ENCODE assay signal across 15 cellular contexts in the genomic region with DNA sequence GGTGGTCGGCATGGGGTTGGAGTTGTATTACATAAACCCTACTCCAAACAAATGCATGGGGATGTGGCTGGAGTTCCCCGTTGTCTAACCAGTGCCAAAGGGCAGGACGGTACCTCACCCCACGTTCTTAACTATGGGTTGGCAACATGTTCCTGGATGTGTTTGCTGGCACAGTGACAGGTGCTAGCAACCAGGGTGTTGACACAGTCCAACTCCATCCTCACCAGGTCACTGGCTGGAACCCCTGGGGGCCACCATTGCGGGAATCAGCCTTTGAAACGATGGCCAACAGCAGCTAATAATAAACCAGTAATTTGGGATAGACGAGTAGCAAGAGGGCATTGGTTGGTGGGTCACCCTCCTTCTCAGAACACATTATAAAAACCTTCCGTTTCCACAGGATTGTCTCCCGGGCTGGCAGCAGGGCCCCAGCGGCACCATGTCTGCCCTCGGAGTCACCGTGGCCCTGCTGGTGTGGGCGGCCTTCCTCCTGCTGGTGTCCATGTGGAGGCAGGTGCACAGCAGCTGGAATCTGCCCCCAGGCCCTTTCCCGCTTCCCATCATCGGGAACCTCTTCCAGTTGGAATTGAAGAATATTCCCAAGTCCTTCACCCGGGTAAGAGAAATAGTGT. TPM values are rescaled to one million over a fixed set of nuclear protein-coding genes. Genes with fewer than 3 reads are reported as not detected.
DNase-seq lines count a peak whose midpoint lies in the region; ATAC-seq and TF ChIP-seq lines count a peak whose summit lies in the region.
"Had no signal": no experiment of that assay in that cellular context is flagged by ENCODE, and none has a peak within 500 bp of the region (broad histone marks: within the 10 kb centered on the region; RNA-seq: fewer than 3 reads in every experiment).

A gene (plus strand): TSS at position 407 of the 632 bp plus-strand sequence. CDS start 33 bp downstream, at position 440.

- H3K9me3 ChIP-seq in Panc1 (ENCODE audit: control insufficient read depth, insufficient read depth, low read depth, low read length) (peaks cover 7% of the 10 kb centered on the region; the same call in 1 of the 2 replicates), esophagus squamous epithelium (peaks cover 0 to 18% (median 0%) of the 10 kb centered on the region in 3 donors)

- 43 to 73% methylated on average over 6 to 7 of the region's 16 CpGs for WGBS in esophagus squamous epithelium, 2 donors

- TF ChIP-seq CTCF in Panc1 (IDR thresholded peaks at IDR 0.05) (no peak), esophagus squamous epithelium (IDR thresholded peaks at IDR 0.05) (no peak)

- ATAC-seq in Panc1, result no peak
- ATAC-seq: stimulated activated naive CD8-positive, alpha-beta T cell treated with anti-CD3 and anti-CD28 coated beads, Interleukin-15, Interleukin-2, amounts not matched to agents 100 U/mL and 50 U/mL, for 24 hours had no signal

- TF ChIP-seq POLR2A in esophagus squamous epithelium (IDR thresholded peaks at IDR 0.05), result no peak

- H3K36me3 ChIP-seq in Panc1 (ENCODE audit: control insufficient read depth, insufficient read depth, low read length) (no peaks in the 10 kb centered on the region), esophagus squamous epithelium (peaks cover 0 to 5% (median 0%) of the 10 kb centered on the region in 3 donors)

- H3K4me1 ChIP-seq in Panc1 (ENCODE audit: control insufficient read depth, insufficient read depth, low read length) (no peaks in the 10 kb centered on the region), esophagus squamous epithelium (peaks cover 10 to 46% (median 15%) of the 10 kb centered on the region in 3 donors)

- BruUV-seq in Panc1 (replicated peaks; lab: Mats Ljungman, UMichigan), result no TSS peak

- DNase-seq in ELF-1 (ENCODE audit: low read depth, low spot score), result peak; percentile 20
- DNase-seq in Panc1 (ENCODE audit: low read depth, low spot score), result no peak
- no peak for DNase-seq in esophagus squamous epithelium (lab: John Stamatoyannopoulos, UW)
- DNase-seq in SKM-1 (lab: John Stamatoyannopoulos, UW; ENCODE audit: unreplicated experiment), result no peak
- DNase-seq in NCI-H526 (lab: John Stamatoyannopoulos, UW), result no peak
- no peak for DNase-seq in RPMI8226
- no peak for DNase-seq in NCI-H345 (lab: John Stamatoyannopoulos, UW)
- DNase-seq: activated CD4-positive, alpha-beta memory T cell treated with anti-CD3 and anti-CD28 coated beads for 36 hours; activated effector memory CD4-positive, alpha-beta T cell treated with Interleukin-2 at 50 U/mL for 16 hours; central memory CD4-positive, alpha-beta T cell; HFFc6; NCI-H226; stimulated activated CD4-positive, alpha-beta T cell treated with anti-CD3 and anti-CD28 coated beads, Interleukin-4, amount 100 ng/mL, for 4 hours; stimulated activated naive CD8-positive, alpha-beta T cell treated with anti-CD3 and anti-CD28 coated beads, Interleukin-15, Interleukin-2, amounts not matched to agents 100 U/mL and 50 U/mL, for 24 hours had no signal

- intact Hi-C loops in Panc1 (cut with micrococcal nuclease; ENCODE audit: unreplicated experiment) (no loop called here), esophagus squamous epithelium (cut with DNase I) (no loop called here)

- POLR2A ChIA-PET in Panc1 (lab: Charles Lee), result no interaction called here

- CTCF ChIA-PET in Panc1 (lab: Charles Lee), result no interaction called here

- H3K4me3 ChIP-seq in Panc1 (ENCODE audit: low read depth in 2 of 2, low read length in 2 of 2), result peak within 1 kb of the TSS; percentile 19 to 30; a peak in 3 of 4 replicates
- H3K4me3 ChIP-seq in esophagus squamous epithelium, result peak within 1 kb of the TSS; percentile 27 to 57 (median 45)
- H3K4me3 ChIP-seq in skin epidermis, result peak within 1 kb of the TSS; percentile 5 to 39 (median 30)

- no peak within 1 kb of the TSS for H3K27ac ChIP-seq in Panc1 (ENCODE audit: low read length)
- peak within 1 kb of the TSS in 3 of 4 donors; percentile 26 to 88 (median 78) for H3K27ac ChIP-seq in esophagus squamous epithelium
- peak within 1 kb of the TSS in 13 of 21 experiments; percentile 10 to 77 (median 29) for H3K27ac ChIP-seq in skin epidermis

- H3K27me3 ChIP-seq in Panc1 (ENCODE audit: control insufficient read depth, insufficient read depth, low read length) (peaks cover 7% of the 10 kb centered on the region; the same call in 1 of the 2 replicates), esophagus squamous epithelium (peaks cover 0 to 52% (median 11%) of the 10 kb centered on the region in 4 donors)

- in situ Hi-C loops in Panc1 (cut with HindIII; ENCODE audit: low pct_unique_long_range_greater_than_20kb, low sequenced_read_pairs), result no loop called here

RNA-seq across cellular contexts. Expression of the gene that starts here (rescaled TPM):
- total RNA-seq in Panc1 (2021; ENCODE audit: unreplicated experiment), result 1.1 TPM
- 0.40 TPM for polyA plus RNA-seq in Panc1 (2012; ENCODE audit: insufficient read length)
- total RNA-seq in esophagus squamous epithelium, result 10 to 100 TPM in 2 of 4 donors, 1 to 10 TPM in 2; 3.1 to 26.9 (median 10.5) TPM
